Comparison of ENCODE assay signal across 8 cellular contexts in genomic region chr14:103281496-103282231, GRCh38. TPM values are rescaled to one million over a fixed set of nuclear protein-coding genes. Genes with fewer than 3 reads are reported as not detected.
A peak's percentile ranks its signal among the peaks of the same experiment; 100 is the strongest.
DNase-seq lines count a peak whose midpoint lies in the region; ATAC-seq and TF ChIP-seq lines count a peak whose summit lies in the region.

No MANE protein-coding gene starts in this region.

- TF ChIP-seq CTCF in esophagus muscularis mucosa (IDR thresholded peaks at IDR 0.05) = peak; percentile 12 to 29 (median 13)
- peak in 2 of 3 donors; percentile 35 to 79 for TF ChIP-seq CTCF in ovary (IDR thresholded peaks at IDR 0.05)

- H3K36me3 ChIP-seq in esophagus muscularis mucosa (no peaks in the 10 kb centered on the region), ovary (no peaks in the 10 kb centered on the region)

- no peaks in the 10 kb centered on the region for H3K9me3 ChIP-seq in esophagus muscularis mucosa
- no peaks in the 10 kb centered on the region for H3K9me3 ChIP-seq in ovary

- peaks cover 10 to 19% (median 18%) of the 10 kb centered on the region in 4 donors for H3K4me1 ChIP-seq in esophagus muscularis mucosa
- peaks cover 13% of the 10 kb centered on the region for H3K4me1 ChIP-seq in ovary (ENCODE audit: insufficient read depth)

- no peak for TF ChIP-seq EP300 in esophagus muscularis mucosa (IDR thresholded peaks at IDR 0.05)
- TF ChIP-seq EP300 in ovary (IDR thresholded peaks at IDR 0.05) = no peak

- DNase-seq in ELR (ENCODE audit: low read depth) (peak; percentile 79), NCI-H82 (lab: John Stamatoyannopoulos, UW) (peak; percentile 90), esophagus muscularis mucosa (ENCODE audit: extremely low spot score) (no peak), ovary (peak; percentile 69 to 80 (median 76)), HK-2 (ENCODE audit: unreplicated experiment) (no peak)
- DNase-seq in activated CD8-positive, alpha-beta memory T cell treated with anti-CD3 and anti-CD28 coated beads for 24 hours = no peak
- DNase-seq in activated CD4-positive, alpha-beta T cell treated with anti-CD3 and anti-CD28 coated beads, Interleukin-2, amount 50 U/mL, for 48 hours = no peak

- H3K4me3 ChIP-seq in esophagus muscularis mucosa (no peak overlapping the region), ovary (no peak overlapping the region)

- no peak for ATAC-seq in HG03135 (IDR thresholded peaks at IDR 0.05; ENCODE audit: unreplicated experiment)

- H3K27ac ChIP-seq in esophagus muscularis mucosa (replicated peaks in 1 of 4) (no peak overlapping the region), ovary (no peak overlapping the region)

- WGBS in esophagus muscularis mucosa = 75% methylated on average over 11 of the region's 11 CpGs
- WGBS in ovary, 3 donors = 19 to 27% (median 27%) methylated on average over 11 of the region's 11 CpGs

- H3K27me3 ChIP-seq in esophagus muscularis mucosa = peaks cover 0 to 75% (median 23%) of the 10 kb centered on the region in 4 donors
- no peaks in the 10 kb centered on the region for H3K27me3 ChIP-seq in ovary

- intact Hi-C loops in esophagus muscularis mucosa (cut with DNase I) = no loop called here
- intact Hi-C loops in ovary (cut with DNase I) = loop anchor here in 2 of 4 donors (5.0 kb wide), 2 partner anchors 74 to 94 kb away; no protein-coding TSS in a partner anchor

- TF ChIP-seq POLR2A in esophagus muscularis mucosa (IDR thresholded peaks at IDR 0.05; ENCODE audit: low read depth) (no peak), ovary (IDR thresholded peaks at IDR 0.05) (no peak)

RNA-seq across cellular contexts. Expression of gene EIF5, which starts 52.4 kb away (rescaled TPM):
- total RNA-seq in esophagus muscularis mucosa (100 to 1,000 TPM; 118 to 237 (median 159) TPM), ovary (100 to 1,000 TPM in 6 of 7 donors, 10 to 100 TPM in 1; 76.7 to 169 (median 134) TPM)
- 10 to 100 TPM; 73.0 to 97.9 TPM for polyA plus RNA-seq in ovary

Comparison
In these comparisons a context has a peak if more than half of its experiments do, and no peak if none do; other contexts are left out.
1. DNase-seq: peak in ELR (single experiment), NCI-H82 (single experiment) and ovary (5 of 5); none in esophagus muscularis mucosa (single experiment), activated CD8-positive, alpha-beta memory T cell treated with anti-CD3 and anti-CD28 coated beads for 24 hours (single experiment), HK-2 (single experiment) and activated CD4-positive, alpha-beta T cell treated with anti-CD3 and anti-CD28 coated beads, Interleukin-2, amount 50 U/mL, for 48 hours (0 of 2).